In the genomic region with DNA sequence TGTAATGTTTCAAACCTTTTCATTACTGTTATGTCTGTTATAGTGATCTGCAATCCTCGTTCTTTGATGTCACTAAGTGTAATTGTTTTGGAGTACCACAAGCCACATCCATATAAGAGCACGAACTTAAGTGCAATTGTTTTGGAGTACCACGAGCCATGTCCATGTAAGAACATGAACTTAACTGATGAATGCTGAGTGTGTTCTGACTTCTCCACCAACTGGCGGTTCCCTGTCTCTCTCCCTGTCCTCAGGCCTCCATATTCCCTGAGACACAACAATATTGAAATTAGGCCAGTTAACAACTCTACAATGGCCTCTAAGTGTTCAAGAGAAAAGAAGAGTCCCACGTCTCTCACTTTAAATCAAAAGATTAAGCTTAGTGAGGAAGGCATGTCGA, we compare ENCODE assay signal across 21 cellular contexts. TPM values are rescaled to one million over a fixed set of nuclear protein-coding genes. Genes with fewer than 3 reads are reported as not detected.
DNase-seq lines count a peak whose midpoint lies in the region.
"Had no signal": no experiment of that assay in that cellular context is flagged by ENCODE, and none has a peak within 500 bp of the region (broad histone marks: within the 10 kb centered on the region; RNA-seq: fewer than 3 reads in every experiment).

No MANE protein-coding gene starts in this region.

- H3K36me3 Mint-ChIP-seq in activated T-cell treated with anti-CD3 and anti-CD28 coated beads, Interleukin-2, amount 50 U/mL, for 24 hours (ENCODE audit: low read depth) = no peaks in the 10 kb centered on the region
- H3K36me3 Mint-ChIP-seq: naive thymus-derived CD8-positive, alpha-beta T cell had no signal

- no peaks in the 10 kb centered on the region for H3K9me3 Mint-ChIP-seq in activated T-cell treated with anti-CD3 and anti-CD28 coated beads, Interleukin-2, amount 50 U/mL, for 24 hours
- H3K9me3 Mint-ChIP-seq: naive thymus-derived CD8-positive, alpha-beta T cell had no signal

- H3K27ac Mint-ChIP-seq in activated T-cell treated with anti-CD3 and anti-CD28 coated beads, Interleukin-2, amount 50 U/mL, for 24 hours = no peak overlapping the region
- H3K27ac Mint-ChIP-seq: progenitor cell of endocrine pancreas had no signal

- H3K27me3 Mint-ChIP-seq in activated T-cell treated with anti-CD3 and anti-CD28 coated beads, Interleukin-2, amount 50 U/mL, for 24 hours = no peaks in the 10 kb centered on the region
- H3K27me3 Mint-ChIP-seq: naive thymus-derived CD8-positive, alpha-beta T cell; progenitor cell of endocrine pancreas had no signal

- no peaks in the 10 kb centered on the region for H3K4me1 Mint-ChIP-seq in activated T-cell treated with anti-CD3 and anti-CD28 coated beads, Interleukin-2, amount 50 U/mL, for 24 hours (ENCODE audit: low read depth)

- DNase-seq in DMS114 treated with DMSO at 0.1 percent for 48 hours (lab: John Stamatoyannopoulos, UW; ENCODE audit: unreplicated experiment) = peak; percentile 93
- DNase-seq in M059J (ENCODE audit: low read depth) = peak; percentile 21
- DNase-seq in dermis blood vessel endothelial cell = peak; percentile 16
- peak; percentile 37 for DNase-seq in left kidney (ENCODE audit: low read depth, low spot score)
- no peak for DNase-seq in cerebellar nuclear complex (lab: John Stamatoyannopoulos, UW)
- no peak for DNase-seq in NCI-H774 (lab: John Stamatoyannopoulos, UW)
- no peak for DNase-seq in activated T-cell treated with anti-CD3 and anti-CD28 coated beads, Interleukin-2, amount 50 U/mL, for 24 hours
- DNase-seq in NCI-H526 treated with DMSO at 0.1 percent for 48 hours (lab: John Stamatoyannopoulos, UW) = no peak
- DNase-seq: activated gamma-delta T cell treated with Interleukin-2 at 50 U/mL for 16 hours; AML-193; anterior cingulate cortex; colonic mucosa; H7; Karpas-422; mammary epithelial cell; naive thymus-derived CD8-positive, alpha-beta T cell; NCI-H1694 treated with DMSO at 0.1 percent for 48 hours; NCI-H446; SIG-M5; T1000 had no signal

- H3K4me3 Mint-ChIP-seq in activated T-cell treated with anti-CD3 and anti-CD28 coated beads, Interleukin-2, amount 50 U/mL, for 24 hours = no peak overlapping the region
- H3K4me3 Mint-ChIP-seq: naive thymus-derived CD8-positive, alpha-beta T cell had no signal

RNA-seq across cellular contexts. Expression of a gene that starts 23.5 kb away (rescaled TPM):
- 5.5 and 12.8 TPM in 2 replicates for total RNA-seq in M059J (2014; rRNA removed; shearing (Covaris generic))
- total RNA-seq in dermis blood vessel endothelial cell = 2.4 and 6.0 TPM in 2 replicates

RNA-seq across cellular contexts. Expression of a gene that starts 43.4 kb away (rescaled TPM):
- not detected in 2 replicates for total RNA-seq in M059J (2014; rRNA removed; shearing (Covaris generic))
- total RNA-seq in dermis blood vessel endothelial cell = 0.17 and 0.74 TPM in 2 replicates
- total RNA-seq: naive thymus-derived CD8-positive, alpha-beta T cell had no signal

Comparison
In these comparisons a context has a peak if more than half of its experiments do, and no peak if none do; other contexts are left out.
1. DNase-seq: peak in DMS114 treated with DMSO at 0.1 percent for 48 hours (single experiment), M059J (single experiment), dermis blood vessel endothelial cell (single experiment) and left kidney (single experiment); none in cerebellar nuclear complex (0 of 2), NCI-H774 (single experiment), activated T-cell treated with anti-CD3 and anti-CD28 coated beads, Interleukin-2, amount 50 U/mL, for 24 hours (single experiment) and NCI-H526 treated with DMSO at 0.1 percent for 48 hours (single experiment).